ENCODE assay signal across 8 cellular contexts in genomic region chr9:100601216-100601615, GRCh38. TPM values are rescaled to one million over a fixed set of nuclear protein-coding genes. Genes with fewer than 3 reads are reported as not detected.
DNase-seq lines count a peak whose midpoint lies in the region; ATAC-seq, FAIRE-seq and TF ChIP-seq lines count a peak whose summit lies in the region.

No MANE protein-coding gene starts in this region.

- no peaks in the 10 kb centered on the region for H3K9me3 ChIP-seq in CD4-positive, CD25-positive, alpha-beta regulatory T cell (ENCODE audit: control insufficient read depth in 2 of 2, low read length in 2 of 2)
- H3K9me3 ChIP-seq in T-helper 17 cell (ENCODE audit: control insufficient read depth, low read length, poor library complexity, severe bottlenecking) (no peaks in the 10 kb centered on the region), neural cell (ENCODE audit: low read length) (no peaks in the 10 kb centered on the region)

- H3K4me3 ChIP-seq in CD4-positive, CD25-positive, alpha-beta regulatory T cell (ENCODE audit: low read depth, low read length), result no peak overlapping the region
- H3K4me3 ChIP-seq in epithelial cell of esophagus (ENCODE audit: low read length), result no peak overlapping the region
- H3K4me3 ChIP-seq in neural cell (ENCODE audit: low read length), result no peak overlapping the region

- H3K27ac ChIP-seq in CD4-positive, CD25-positive, alpha-beta regulatory T cell (ENCODE audit: insufficient read depth, low read length, poor library complexity, severe bottlenecking), result no peak overlapping the region
- H3K27ac ChIP-seq in neural cell (ENCODE audit: low read length), result no peak overlapping the region

- H3K79me2 ChIP-seq in neural cell (replicated peaks; ENCODE audit: insufficient read depth, low read length), result no peaks in the 10 kb centered on the region

- no peaks in the 10 kb centered on the region for H4K20me1 ChIP-seq in neural cell (ENCODE audit: insufficient read depth)

- no peak overlapping the region for H3K9ac ChIP-seq in neural cell (ENCODE audit: low read length)

- peak; percentile 91 for TF ChIP-seq CTCF in epithelial cell of esophagus (IDR thresholded peaks at IDR 0.05; ENCODE audit: insufficient read depth, low read depth, low read length, missing control alignments)
- peak; percentile 73 for TF ChIP-seq CTCF in neural cell (IDR thresholded peaks at IDR 0.05; ENCODE audit: poor library complexity, severe bottlenecking)

- no peak for FAIRE-seq in frontal cortex (lab: Jason Lieb, UNC)

- peak; percentile 70 for TF ChIP-seq RAD21 in neural cell (conservative IDR thresholded peaks at IDR 0.05)

- no peaks in the 10 kb centered on the region for H3K36me3 Mint-ChIP-seq in CD4-positive, CD25-positive, alpha-beta regulatory T cell
- no peaks in the 10 kb centered on the region for H3K36me3 Mint-ChIP-seq in T-helper 17 cell (ENCODE audit: low read depth)

- peaks cover 2% of the 10 kb centered on the region for H3K27me3 ChIP-seq in CD4-positive, CD25-positive, alpha-beta regulatory T cell (ENCODE audit: control insufficient read depth, insufficient read depth, low read length)
- H3K27me3 ChIP-seq in neural cell (ENCODE audit: insufficient read depth, low read depth, low read length), result no peaks in the 10 kb centered on the region

- H3K9me2 ChIP-seq in neural cell (ENCODE audit: insufficient read depth, low read length), result no peaks in the 10 kb centered on the region

- H3K36me3 ChIP-seq in CD4-positive, CD25-positive, alpha-beta regulatory T cell (ENCODE audit: control insufficient read depth, insufficient read depth, low read length), result no peaks in the 10 kb centered on the region
- H3K36me3 ChIP-seq in neural cell (ENCODE audit: insufficient read depth, low read length), result no peaks in the 10 kb centered on the region

- ATAC-seq in CD4-positive, CD25-positive, alpha-beta regulatory T cell (ENCODE audit: low read depth in 2 of 2), result no peak
- ATAC-seq in GM18858 (IDR thresholded peaks at IDR 0.05; ENCODE audit: unreplicated experiment), result peak; percentile 61
- ATAC-seq in HG03060 (IDR thresholded peaks at IDR 0.05; ENCODE audit: low read depth, unreplicated experiment), result peak; percentile 40
- ATAC-seq in T-helper 17 cell, result peak; percentile 30

- no peak for TF ChIP-seq EP300 in neural cell (conservative IDR thresholded peaks at IDR 0.05; ENCODE audit: poor library complexity, severe bottlenecking)

- peaks cover 0 to 32% (median 13%) of the 10 kb centered on the region in 4 donors for H3K4me1 Mint-ChIP-seq in CD4-positive, CD25-positive, alpha-beta regulatory T cell
- peaks cover 20% of the 10 kb centered on the region for H3K4me1 Mint-ChIP-seq in T-helper 17 cell

- H3K4me1 ChIP-seq in CD4-positive, CD25-positive, alpha-beta regulatory T cell (ENCODE audit: control insufficient read depth, insufficient read depth, low read length, poor library complexity, severe bottlenecking), result peaks cover 5% of the 10 kb centered on the region

- peaks cover 29% of the 10 kb centered on the region for H3K27me3 Mint-ChIP-seq in CD4-positive, CD25-positive, alpha-beta regulatory T cell
- H3K27me3 Mint-ChIP-seq in T-helper 17 cell, result no peaks in the 10 kb centered on the region

- no peaks in the 10 kb centered on the region for H3F3A ChIP-seq in neural cell (ENCODE audit: insufficient read depth, low read length, poor library complexity, severe bottlenecking)

- no peak overlapping the region for H3K4me2 ChIP-seq in neural cell (ENCODE audit: low read length)

- H3K27ac Mint-ChIP-seq in CD4-positive, CD25-positive, alpha-beta regulatory T cell, result no peak overlapping the region
- H3K27ac Mint-ChIP-seq in T-helper 17 cell, result no peak overlapping the region

- peak overlapping the region in 1 of 4 donors; percentile 62 for H3K4me3 Mint-ChIP-seq in CD4-positive, CD25-positive, alpha-beta regulatory T cell
- H3K4me3 Mint-ChIP-seq in T-helper 17 cell, result no peak overlapping the region

- no peak overlapping the region for H2AFZ ChIP-seq in neural cell (ENCODE audit: low read depth, low read length)

- H3K9me3 Mint-ChIP-seq in CD4-positive, CD25-positive, alpha-beta regulatory T cell, result peaks cover 0 to 1% (median 0%) of the 10 kb centered on the region in 7 donors

- DNase-seq in CD4-positive, CD25-positive, alpha-beta regulatory T cell, result peak in 2 of 3 donors; percentile 16 to 62
- DNase-seq in NCI-H2107 (lab: John Stamatoyannopoulos, UW) (peak; percentile 60), T-helper 17 cell (peak in 1 of 3 donors; percentile 24), epithelial cell of esophagus (ENCODE audit: low read depth) (peak; percentile 71), frontal cortex (ENCODE audit: low spot score in 2 of 2) (no peak)

TF ChIP-seq in neural cell, 6 proteins besides CTCF, POLR2A, EP300 and RAD21:
- TF ChIP-seq POLR2AphosphoS5 (IDR thresholded peaks at IDR 0.05), result no peak
- TF ChIP-seq SMC3 (conservative IDR thresholded peaks at IDR 0.05; ENCODE audit: poor library complexity), result peak; percentile 79

RNA-seq across cellular contexts. Expression of gene CAVIN4, which starts 23.3 kb away (rescaled TPM):
- 0.25 TPM for total RNA-seq in CD4-positive, CD25-positive, alpha-beta regulatory T cell
- under 1 TPM in 1 of 4 donors, not detected in 3; 0.12 TPM for polyA plus RNA-seq in CD4-positive, CD25-positive, alpha-beta regulatory T cell
- total RNA-seq in T-helper 17 cell (under 1 TPM in 1 of 2 donors, not detected in 1; 0.13 TPM), frontal cortex (14.7 TPM)
- 14.5 and 15.3 TPM in 2 replicates for polyA plus RNA-seq in neural cell
- 26.8 and 27.4 TPM in 2 replicates for polyA minus RNA-seq in neural cell

Comparison
In these comparisons a context has a peak if more than half of its experiments do, and no peak if none do; other contexts are left out.
1. ATAC-seq: peak in GM18858 (single experiment), HG03060 (single experiment) and T-helper 17 cell (single experiment); none in CD4-positive, CD25-positive, alpha-beta regulatory T cell (0 of 2).
2. DNase-seq: peak in CD4-positive, CD25-positive, alpha-beta regulatory T cell (2 of 3), NCI-H2107 (single experiment) and epithelial cell of esophagus (single experiment); none in frontal cortex (0 of 2).
3. RNA of gene CAVIN4, which starts 23.3 kb away (total RNA-seq): 14.7 TPM in frontal cortex (single experiment); 0.25 TPM in CD4-positive, CD25-positive, alpha-beta regulatory T cell (single experiment) and 0.13 TPM in T-helper 17 cell; every median in the first group is over 10 times any median in the second.